ENCODE assay signal across 25 cellular contexts in the genomic region with DNA sequence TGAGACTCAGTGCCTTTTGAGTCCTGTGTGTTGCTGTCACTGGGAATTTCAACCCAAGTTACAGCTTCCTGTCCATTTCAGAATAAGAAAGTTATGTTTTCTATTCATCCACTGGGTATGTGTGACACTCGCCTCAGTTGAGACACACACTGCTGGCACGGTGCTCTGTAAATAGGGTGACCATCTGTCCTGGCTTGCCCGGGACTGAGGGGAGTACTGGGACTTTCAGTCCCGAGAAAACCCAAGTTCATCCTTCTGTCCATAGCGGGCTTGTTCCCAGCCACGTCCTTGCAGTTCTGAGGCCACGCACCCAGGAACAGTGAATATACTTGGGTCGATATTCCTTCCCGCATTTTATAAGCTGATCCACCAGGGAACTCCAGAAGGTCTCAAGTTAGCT. TPM values are rescaled to one million over a fixed set of nuclear protein-coding genes. Genes with fewer than 3 reads are reported as not detected.
DNase-seq lines count a peak whose midpoint lies in the region; FAIRE-seq and TF ChIP-seq lines count a peak whose summit lies in the region.
"Had no signal": no experiment of that assay in that cellular context is flagged by ENCODE, and none has a peak within 500 bp of the region (broad histone marks: within the 10 kb centered on the region; RNA-seq: fewer than 3 reads in every experiment).

No MANE protein-coding gene starts in this region.

- no peak for TF ChIP-seq EP300 in H1 (IDR thresholded peaks at IDR 0.05; ENCODE audit: borderline replicate concordance in 1 of 2, low read depth in 2 of 2, low read length in 2 of 2)

- H4K20me1 ChIP-seq in H1 (replicated peaks in 1 of 2; ENCODE audit: control insufficient read depth in 1 of 2, insufficient read depth in 2 of 2, low read length in 2 of 2) = no peaks in the 10 kb centered on the region
- H4K20me1 ChIP-seq: BLaER1 treated with 17β-estradiol and CSF1 and Interleukin-3, amounts not matched to agents 10 nM and 100 nM had no signal

- DNase-seq in DMS 273 (lab: John Stamatoyannopoulos, UW; ENCODE audit: unreplicated experiment) = peak; percentile 34
- no peak for DNase-seq in DMS 273 treated with DMSO at 0.1 percent for 48 hours (lab: John Stamatoyannopoulos, UW)
- peak; percentile 40 for DNase-seq in NCI-H82 (lab: John Stamatoyannopoulos, UW)
- no peak for DNase-seq in NCI-H82 treated with DMSO at 0.1 percent for 48 hours (lab: John Stamatoyannopoulos, UW; ENCODE audit: unreplicated experiment)
- DNase-seq in H1 (ENCODE audit: low read depth in 1 of 2, low spot score in 2 of 2) = no peak
- DNase-seq in NCI-H128 (lab: John Stamatoyannopoulos, UW; ENCODE audit: unreplicated experiment) = no peak
- DNase-seq in GM03348 (ENCODE audit: low spot score) = no peak
- DNase-seq: AML-193; BE2C; CD4-positive, alpha-beta T cell; CD8-positive, alpha-beta memory T cell; DMS153; DND-41; GDM1; HFFc6 had no signal

- H2BK5ac ChIP-seq in H1 (ENCODE audit: low read depth, low read length) = no peak overlapping the region

- TF ChIP-seq RAD21 in H1 (IDR thresholded peaks at IDR 0.05 in 1 of 2, conservative IDR thresholded peaks at IDR 0.05 in 1 of 2; ENCODE audit: low read depth in 2 of 2, low read length in 2 of 2) = no peak

- H2AK5ac ChIP-seq in H1 (ENCODE audit: low read depth, low read length) = no peak overlapping the region

- TF ChIP-seq POLR2A in H1 (IDR thresholded peaks at IDR 0.05; ENCODE audit: control extremely low read depth in 1 of 2, low read depth in 2 of 2, low read length in 2 of 2) = no peak

- H3K9me3 ChIP-seq in H1 (ENCODE audit: insufficient read depth in 2 of 2, low read depth in 1 of 2, low read length in 1 of 2) = no peaks in the 10 kb centered on the region
- H3K9me3 ChIP-seq: BE2C; BLaER1 treated with 17β-estradiol and CSF1 and Interleukin-3, amounts not matched to agents 10 nM and 100 nM; HAP-1 had no signal

- H4K5ac ChIP-seq in H1 (ENCODE audit: insufficient read length, low read depth, low read length) = no peak overlapping the region

- H2BK12ac ChIP-seq in H1 (ENCODE audit: low read depth, low read length) = 0 out of 2 replicates have a peak overlapping the region, but pooled peaks have one; percentile 39

- H3K27ac ChIP-seq in H1 (ENCODE audit: low read depth, low read length) = no peak overlapping the region
- H3K27ac ChIP-seq: 22Rv1; BLaER1 treated with 17β-estradiol and CSF1 and Interleukin-3, amounts not matched to agents 10 nM and 100 nM had no signal

- H3K79me2 ChIP-seq in H1 (ENCODE audit: control insufficient read depth in 1 of 2, insufficient read depth in 2 of 2, low read length in 2 of 2) = no peaks in the 10 kb centered on the region

- H3K14ac ChIP-seq in H1 (ENCODE audit: insufficient read length) = no peak overlapping the region

- H2BK20ac ChIP-seq in H1 (ENCODE audit: low read length) = no peak overlapping the region

- WGBS in H1 (ENCODE audit: extremely low coverage in 1 of 2, insufficient coverage in 1 of 2, insufficient read length in 1 of 2, insufficient replicate concordance in 2 of 2, low coverage in 1 of 2, low lambda C conversion rate in 2 of 2, missing lambda C conversion rate in 1 of 2), 2 experiments = 73% methylated on average over 9 of the region's 9 CpGs; no CpG with 5 or more reads in 1 of the 2 experiments

- no peak overlapping the region for H3K23ac ChIP-seq in H1 (ENCODE audit: insufficient read length)

- no peak overlapping the region for H2BK15ac ChIP-seq in H1 (ENCODE audit: low read length)

- no peak overlapping the region for H3K4me2 ChIP-seq in H1 (ENCODE audit: insufficient read depth in 1 of 2, low read depth in 2 of 2, low read length in 2 of 2)
- H3K4me2 ChIP-seq: BLaER1 treated with 17β-estradiol and CSF1 and Interleukin-3, amounts not matched to agents 10 nM and 100 nM; GM23338 had no signal

- H2BK120ac ChIP-seq in H1 (replicated peaks; ENCODE audit: low read depth, low read length) = no peak overlapping the region

- no peaks in the 10 kb centered on the region; a peak in 1 of 7 replicates for H3K27me3 ChIP-seq in H1 (replicated peaks in 1 of 4; ENCODE audit: control insufficient read depth in 3 of 4, extremely low read depth in 1 of 4, insufficient read depth in 3 of 4, low read length in 3 of 4)
- H3K27me3 ChIP-seq: BE2C; BLaER1 treated with 17β-estradiol and CSF1 and Interleukin-3, amounts not matched to agents 10 nM and 100 nM had no signal

- H4K91ac ChIP-seq in H1 (replicated peaks; ENCODE audit: insufficient read length, low read length) = no peak overlapping the region

- H3K18ac ChIP-seq in H1 (ENCODE audit: extremely low read depth, low read length) = no peak overlapping the region

- H3K4me1 ChIP-seq in H1 (replicated peaks in 1 of 4; ENCODE audit: control insufficient read depth in 3 of 4, insufficient read depth in 4 of 4, low read length in 3 of 4) = peaks cover 0 to 3% (median 0%) of the 10 kb centered on the region in 4 experiments; a peak in 2 of 7 replicates
- H3K4me1 ChIP-seq: HAP-1 had no signal

- FAIRE-seq in H1 (lab: Jason Lieb, UNC) = no peak
- FAIRE-seq: A204.1, D721Med, GM12891, GM18507, H54 had no signal

- H3K9ac ChIP-seq in H1 (replicated peaks in 1 of 4; ENCODE audit: extremely low read depth in 1 of 4, low read depth in 3 of 4, low read length in 3 of 4) = no peak overlapping the region
- H3K9ac ChIP-seq: BLaER1 treated with 17β-estradiol and CSF1 and Interleukin-3, amounts not matched to agents 10 nM and 100 nM had no signal

- no peak for TF ChIP-seq CTCF in H1 (IDR thresholded peaks at IDR 0.05; ENCODE audit: control extremely low read depth in 1 of 3, insufficient read depth in 1 of 3, low read depth in 1 of 3, low read length in 3 of 3)

- H3K79me1 ChIP-seq in H1 (ENCODE audit: low read depth, low read length) = no peaks in the 10 kb centered on the region

- no peak overlapping the region for H4K8ac ChIP-seq in H1 (ENCODE audit: extremely low read depth, insufficient read depth, low read length)

- CTCF ChIA-PET in H1 (lab: Charles Lee; ENCODE audit: partially characterized antibody) = interaction anchor here (0.6 to 1.4 kb wide), 4 partner anchors 11 to 206 kb away, joined by 3 to 4 read pairs (median 3); no protein-coding TSS in a partner anchor

- H3K23me2 ChIP-seq in H1 (ENCODE audit: low read depth, low read length) = no peaks in the 10 kb centered on the region

- no peak overlapping the region for H3K4me3 ChIP-seq in H1 (ENCODE audit: extremely low read depth in 1 of 4, insufficient read depth in 2 of 4, low read depth in 3 of 4, low read length in 4 of 4)
- H3K4me3 ChIP-seq: BLaER1 treated with 17β-estradiol and CSF1 and Interleukin-3, amounts not matched to agents 10 nM and 100 nM; GM23338; HAP-1 had no signal

- H3K4ac ChIP-seq in H1 (replicated peaks; ENCODE audit: insufficient read length, low read depth, low read length) = no peak overlapping the region

- POLR2A ChIA-PET in H1 (lab: Charles Lee; ENCODE audit: partially characterized antibody) = no interaction called here

- no peaks in the 10 kb centered on the region for H3K36me3 ChIP-seq in H1 (ENCODE audit: control insufficient read depth in 2 of 4, insufficient read depth in 4 of 4, low read length in 3 of 4)
- H3K36me3 ChIP-seq: BE2C; BLaER1 treated with 17β-estradiol and CSF1 and Interleukin-3, amounts not matched to agents 10 nM and 100 nM; HAP-1 had no signal

- H2AFZ ChIP-seq in H1 (ENCODE audit: low read length) = no peak overlapping the region
- H2AFZ ChIP-seq: GM23338 had no signal

- no peak overlapping the region for H3K56ac ChIP-seq in H1 (replicated peaks; ENCODE audit: insufficient read length, low read depth, low read length)

TF ChIP-seq in H1, 55 proteins besides CTCF, POLR2A, EP300 and RAD21:
- TF ChIP-seq BCL11A (IDR thresholded peaks at IDR 0.05; ENCODE audit: low read depth in 2 of 2, low read length in 2 of 2) (no peak), JUND (IDR thresholded peaks at IDR 0.05; ENCODE audit: low read length) (no peak), NANOG (IDR thresholded peaks at IDR 0.05; ENCODE audit: insufficient read depth, low read depth, low read length, poor library complexity, severe bottlenecking) (no peak), SIRT6 (IDR thresholded peaks at IDR 0.05; ENCODE audit: low read length) (no peak), CHD1 (IDR thresholded peaks at IDR 0.05; ENCODE audit: low read depth, low read length) (no peak), RFX5 (IDR thresholded peaks at IDR 0.05; ENCODE audit: borderline replicate concordance, low read depth, low read length) (no peak), TBP (IDR thresholded peaks at IDR 0.05; ENCODE audit: low read depth, low read length) (no peak), TCF12 (IDR thresholded peaks at IDR 0.05; ENCODE audit: low read depth, low read length) (no peak), SP1 (IDR thresholded peaks at IDR 0.05; ENCODE audit: low read depth, low read length) (no peak), CBX5 (IDR thresholded peaks at IDR 0.05; ENCODE audit: low read depth, low read length) (no peak), POU5F1 (IDR thresholded peaks at IDR 0.05; ENCODE audit: low read depth, low read length) (no peak), KDM5A (IDR thresholded peaks at IDR 0.05; ENCODE audit: low read length) (no peak), SIX5 (IDR thresholded peaks at IDR 0.05; ENCODE audit: low read depth, low read length) (no peak), NRF1 (IDR thresholded peaks at IDR 0.05; ENCODE audit: low read depth, low read length) (no peak), ASH2L (IDR thresholded peaks at IDR 0.05; ENCODE audit: low read length) (no peak)
- TF ChIP-seq, protein P1, sequence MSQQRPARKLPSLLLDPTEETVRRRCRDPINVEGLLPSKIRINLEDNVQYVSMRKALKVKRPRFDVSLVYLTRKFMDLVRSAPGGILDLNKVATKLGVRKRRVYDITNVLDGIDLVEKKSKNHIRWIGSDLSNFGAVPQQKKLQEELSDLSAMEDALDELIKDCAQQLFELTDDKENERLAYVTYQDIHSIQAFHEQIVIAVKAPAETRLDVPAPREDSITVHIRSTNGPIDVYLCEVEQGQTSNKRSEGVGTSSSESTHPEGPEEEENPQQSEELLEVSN (IDR thresholded peaks at IDR 0.05) = no peak

RNA-seq across cellular contexts. Expression of a gene that starts 56.3 kb away (rescaled TPM):
- total RNA-seq in H1 (2021; fragmentation: NEBNext Ultra II Directional; extraction: Animal tissue kit (Norgen Biotek cat#: 25700)) = 4.6 and 5.3 TPM in 2 replicates
- polyA plus RNA-seq in H1 (2011; rRNA removed) = 3.4 and 4.3 TPM in 2 replicates
- polyA plus RNA-seq in H1 (2011; cell fraction: cytosol; rRNA removed) = 2.5 TPM
- polyA plus RNA-seq in H1 (2011; cell fraction: nucleus; rRNA removed) = 10.2 TPM
- polyA plus RNA-seq in H1 (2012, experiment 1 of 2) = 1.4 to 4.2 TPM (median 3.9 TPM) in 4 replicates
- polyA plus RNA-seq in H1 (2012, experiment 2 of 2) = 2.9 TPM
- 3.8 TPM for polyA plus RNA-seq in H1 (2013, experiment 1 of 2)
- polyA plus RNA-seq in H1 (2013, experiment 2 of 2) = 2.9 TPM
- 3.5 and 4.4 TPM in 2 replicates for polyA minus RNA-seq in H1 (2011; rRNA and poly(A)+ RNA removed)
- polyA minus RNA-seq in H1 (2011; cell fraction: cytosol; rRNA and poly(A)+ RNA removed) = 3.3 TPM
- 10.2 TPM for polyA minus RNA-seq in H1 (2011; cell fraction: nucleus; rRNA and poly(A)+ RNA removed)
- total RNA-seq: HFFc6 had no signal
- polyA plus RNA-seq: CD14-positive monocyte had no signal

Comparison
In these comparisons a context has a peak if more than half of its experiments do, and no peak if none do; other contexts are left out.
1. DNase-seq: peak in DMS 273 (single experiment) and NCI-H82 (single experiment); none in DMS 273 treated with DMSO at 0.1 percent for 48 hours (single experiment), NCI-H82 treated with DMSO at 0.1 percent for 48 hours (single experiment), H1 (0 of 2), NCI-H128 (single experiment) and GM03348 (single experiment).